Comparison of ENCODE assay signal across 9 cellular contexts in genomic region chr9:101458955-101459631, GRCh38. TPM values are rescaled to one million over a fixed set of nuclear protein-coding genes. Genes with fewer than 3 reads are reported as not detected.
DNase-seq lines count a peak whose midpoint lies in the region; ATAC-seq and TF ChIP-seq lines count a peak whose summit lies in the region.
"Had no signal": no experiment of that assay in that cellular context is flagged by ENCODE, and none has a peak within 500 bp of the region (broad histone marks: within the 10 kb centered on the region; RNA-seq: fewer than 3 reads in every experiment).

No MANE protein-coding gene starts in this region.

- peaks cover 8% of the 10 kb centered on the region for H3K27me3 Mint-ChIP-seq in type B pancreatic cell

- H3K9me3 ChIP-seq in A673 (ENCODE audit: low read depth, low read length, poor library complexity, severe bottlenecking) (no peaks in the 10 kb centered on the region), Loucy (ENCODE audit: insufficient read depth, low read depth, low read length) (no peaks in the 10 kb centered on the region), Panc1 (ENCODE audit: control insufficient read depth, insufficient read depth, low read depth, low read length) (no peaks in the 10 kb centered on the region), left lung (no peaks in the 10 kb centered on the region)
- H3K9me3 ChIP-seq: neutrophil had no signal

- no peak overlapping the region for H3K9ac ChIP-seq in Loucy (ENCODE audit: low read depth, low read length, poor library complexity, severe bottlenecking)

- H3K27ac ChIP-seq in A673 (ENCODE audit: low read depth, low read length, poor library complexity, severe bottlenecking) (no peak overlapping the region), Panc1 (ENCODE audit: low read length) (no peak overlapping the region), left lung (no peak overlapping the region)
- H3K27ac ChIP-seq: neutrophil had no signal

- H3K9me2 ChIP-seq in Loucy (replicated peaks; ENCODE audit: low read depth, low read length), result no peaks in the 10 kb centered on the region

- no peak overlapping the region for H3K4me3 Mint-ChIP-seq in type B pancreatic cell

- DNase-seq in A673 (ENCODE audit: low spot score) (peak; percentile 82), GM10266 (ENCODE audit: extremely low spot score) (peak; percentile 56), HEK293T (ENCODE audit: extremely low spot score) (peak; percentile 63), Panc1 (ENCODE audit: low read depth, low spot score) (peak; percentile 55), choroid plexus epithelial cell (ENCODE audit: low read depth) (peak; percentile 93), left lung (no peak), type B pancreatic cell (ENCODE audit: extremely low spot score, unreplicated experiment) (no peak)

- no peaks in the 10 kb centered on the region for H3K9me3 Mint-ChIP-seq in type B pancreatic cell

- H3K27ac Mint-ChIP-seq in type B pancreatic cell, result no peak overlapping the region

- no peaks in the 10 kb centered on the region for H4K20me1 ChIP-seq in Loucy (ENCODE audit: insufficient read depth, low read length, poor library complexity, severe bottlenecking)

- H2AFZ ChIP-seq in Loucy (ENCODE audit: low read length), result peak overlapping the region; percentile 69; the same call in 1 of the 2 replicates

- H3K4me1 ChIP-seq in A673 (ENCODE audit: insufficient read depth, low read length, poor library complexity, severe bottlenecking) (no peaks in the 10 kb centered on the region), Loucy (ENCODE audit: insufficient read depth, low read length, poor library complexity, severe bottlenecking) (no peaks in the 10 kb centered on the region), Panc1 (ENCODE audit: control insufficient read depth, insufficient read depth, low read length) (no peaks in the 10 kb centered on the region), left lung (no peaks in the 10 kb centered on the region)

- no peaks in the 10 kb centered on the region for H3F3A ChIP-seq in Loucy (ENCODE audit: low read depth)

- intact Hi-C loops in A673 (cut with micrococcal nuclease; ENCODE audit: unreplicated experiment), result loop anchor here (1.0 kb wide), 1 partner anchor 71 kb away; no protein-coding TSS in a partner anchor
- intact Hi-C loops in Panc1 (cut with micrococcal nuclease; ENCODE audit: unreplicated experiment), result loop anchor here (1.0 kb wide), 1 partner anchor 71 kb away; no protein-coding TSS in a partner anchor
- intact Hi-C loops in left lung (cut with DNase I), result no loop called here

- no peaks in the 10 kb centered on the region for H3K36me3 Mint-ChIP-seq in type B pancreatic cell

- H3K36me3 ChIP-seq in A673 (ENCODE audit: insufficient read depth, low read length, poor library complexity, severe bottlenecking), result no peaks in the 10 kb centered on the region
- H3K36me3 ChIP-seq in Loucy (ENCODE audit: insufficient read depth, low read length), result no peaks in the 10 kb centered on the region
- H3K36me3 ChIP-seq in Panc1 (ENCODE audit: control insufficient read depth, insufficient read depth, low read length), result no peaks in the 10 kb centered on the region
- no peaks in the 10 kb centered on the region for H3K36me3 ChIP-seq in left lung
- H3K36me3 ChIP-seq: neutrophil had no signal

- H3K4me2 ChIP-seq in Loucy (ENCODE audit: low read depth, low read length, poor library complexity, severe bottlenecking), result no peak overlapping the region

- H3K27me3 ChIP-seq in A673 (replicated peaks; ENCODE audit: insufficient read depth, low read depth, low read length, poor library complexity) (no peaks in the 10 kb centered on the region), Loucy (ENCODE audit: insufficient read depth, low read length, poor library complexity, severe bottlenecking) (no peaks in the 10 kb centered on the region), Panc1 (ENCODE audit: control insufficient read depth, insufficient read depth, low read length) (no peaks in the 10 kb centered on the region), left lung (peaks cover 0 to 8% of the 10 kb centered on the region in 2 donors)

- in situ Hi-C loops in Panc1 (cut with HindIII; ENCODE audit: low pct_unique_long_range_greater_than_20kb, low sequenced_read_pairs), result no loop called here

- peaks cover 9% of the 10 kb centered on the region for H3K4me1 Mint-ChIP-seq in type B pancreatic cell (ENCODE audit: unreplicated experiment)

- BruUV-seq in A673 (replicated peaks; lab: Mats Ljungman, UMichigan) (no TSS peak), Panc1 (replicated peaks; lab: Mats Ljungman, UMichigan) (no TSS peak)

- TF ChIP-seq CTCF in A673 (conservative IDR thresholded peaks at IDR 0.05; ENCODE audit: low read depth, low read length), result peak; percentile 78
- TF ChIP-seq CTCF in GM10266 (IDR thresholded peaks at IDR 0.05; ENCODE audit: control insufficient read depth, insufficient read depth, low read depth, missing control alignments), result peak; percentile 62
- TF ChIP-seq CTCF in Loucy (conservative IDR thresholded peaks at IDR 0.05; ENCODE audit: low read length), result peak; percentile 77
- peak; percentile 78 for TF ChIP-seq CTCF in Panc1 (IDR thresholded peaks at IDR 0.05)
- TF ChIP-seq CTCF in choroid plexus epithelial cell (conservative IDR thresholded peaks at IDR 0.05; ENCODE audit: low read depth, low read length), result peak; percentile 90
- TF ChIP-seq CTCF in left lung (IDR thresholded peaks at IDR 0.05), result peak; percentile 36 to 62
- peak; percentile 77 for TF ChIP-seq CTCF in type B pancreatic cell (conservative IDR thresholded peaks at IDR 0.05)

- no peak overlapping the region for H3K4me3 ChIP-seq in A673 (ENCODE audit: low read depth, low read length, poor library complexity, severe bottlenecking)
- no peak overlapping the region for H3K4me3 ChIP-seq in Loucy (ENCODE audit: low read length, poor library complexity, severe bottlenecking)
- no peak overlapping the region for H3K4me3 ChIP-seq in Panc1 (ENCODE audit: low read depth in 2 of 2, low read length in 2 of 2)
- no peak overlapping the region for H3K4me3 ChIP-seq in choroid plexus epithelial cell (ENCODE audit: low read depth, low read length)
- no peak overlapping the region for H3K4me3 ChIP-seq in left lung

- peak; percentile 99 for ATAC-seq in Panc1
- peak; percentile 99 for ATAC-seq in left lung

- CTCF ChIA-PET in A673 (lab: Charles Lee), result interaction anchor here (0.8 to 1.2 kb wide), 3 partner anchors 71 to 74 kb away, joined by 3 to 18 read pairs (median 8); no protein-coding TSS in a partner anchor
- CTCF ChIA-PET in HEK293T (lab: Yijun Ruan, JAX), result interaction anchor here (0.6 to 2.0 kb wide), 10 partner anchors 9 to 111 kb away, joined by 3 to 19 read pairs (median 4); partner anchors contain the start of gene RNF20
- CTCF ChIA-PET in Panc1 (lab: Charles Lee), result interaction anchor here (1.0 to 1.2 kb wide), 5 partner anchors 10 to 745 kb away, joined by 3 to 17 read pairs (median 4); a partner anchor contains a TSS

- POLR2A ChIA-PET in A673 (lab: Charles Lee; ENCODE audit: low non-redundant PET), result no interaction called here
- POLR2A ChIA-PET in HEK293T (lab: Yijun Ruan, JAX), result interaction anchor here (1.0 to 1.9 kb wide), 2 partner anchors 61 to 74 kb away, joined by 4 to 10 read pairs; partner anchors contain the start of genes MRPL50, RNF20 and ZNF189
- POLR2A ChIA-PET in Panc1 (lab: Charles Lee), result interaction anchor here (0.6 to 0.7 kb wide), 2 partner anchors 52 to 72 kb away, joined by 3 to 6 read pairs; no protein-coding TSS in a partner anchor

- H3K79me2 ChIP-seq in Loucy (ENCODE audit: insufficient read depth, low read length), result no peaks in the 10 kb centered on the region

TF ChIP-seq in HEK293T, 16 proteins besides CTCF, POLR2A, EP300 and RAD21:
- TF ChIP-seq SUZ12 (IDR thresholded peaks at IDR 0.05) (no peak), FOXM1 (IDR thresholded peaks at IDR 0.05; ENCODE audit: borderline replicate concordance) (no peak), HDGF (IDR thresholded peaks at IDR 0.05; ENCODE audit: borderline replicate concordance) (no peak), TARDBP (IDR thresholded peaks at IDR 0.05) (no peak), FOXK2 (IDR thresholded peaks at IDR 0.05) (no peak), ZNF384 (IDR thresholded peaks at IDR 0.05) (no peak), ARNT (IDR thresholded peaks at IDR 0.05) (no peak), SP1 (IDR thresholded peaks at IDR 0.05) (no peak)
- TF ChIP-seq, protein P1, sequence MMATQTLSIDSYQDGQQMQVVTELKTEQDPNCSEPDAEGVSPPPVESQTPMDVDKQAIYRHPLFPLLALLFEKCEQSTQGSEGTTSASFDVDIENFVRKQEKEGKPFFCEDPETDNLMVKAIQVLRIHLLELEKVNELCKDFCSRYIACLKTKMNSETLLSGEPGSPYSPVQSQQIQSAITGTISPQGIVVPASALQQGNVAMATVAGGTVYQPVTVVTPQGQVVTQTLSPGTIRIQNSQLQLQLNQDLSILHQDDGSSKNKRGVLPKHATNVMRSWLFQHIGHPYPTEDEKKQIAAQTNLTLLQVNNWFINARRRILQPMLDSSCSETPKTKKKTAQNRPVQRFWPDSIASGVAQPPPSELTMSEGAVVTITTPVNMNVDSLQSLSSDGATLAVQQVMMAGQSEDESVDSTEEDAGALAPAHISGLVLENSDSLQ (IDR thresholded peaks at IDR 0.05), result no peak

RNA-seq across cellular contexts. Expression of gene ALDOB, which starts 23.5 kb away (rescaled TPM):
- total RNA-seq in A673 (2021), result not detected in 2 replicates
- 0.67 TPM for total RNA-seq in Panc1 (2021; ENCODE audit: unreplicated experiment)
- not detected for polyA plus RNA-seq in Panc1 (2012; ENCODE audit: insufficient read length)
- not detected for total RNA-seq in left lung
- 30.5 and 36.7 TPM in 2 replicates for total RNA-seq in type B pancreatic cell (ENCODE audit: low replicate concordance)

Comparison
In these comparisons a context has a peak if more than half of its experiments do, and no peak if none do; other contexts are left out.
1. DNase-seq: peak in A673 (single experiment), GM10266 (single experiment), HEK293T (single experiment), Panc1 (single experiment) and choroid plexus epithelial cell (single experiment); none in left lung (0 of 2) and type B pancreatic cell (single experiment).
2. RNA of gene ALDOB, which starts 23.5 kb away (total RNA-seq): 30.5 to 36.7 TPM in type B pancreatic cell; 0.67 TPM in Panc1 (single experiment), not detected in left lung and not detected in A673; every median in the first group is over 10 times any median in the second.
3. intact Hi-C loops: an anchor here in A673 (1.0 kb wide) and Panc1 (1.0 kb wide); none called in left lung.
4. Peak in every context shown above with its lines, with median percentiles within 50 percentile points of each other: CTCF ChIP-seq.